4 cellular contexts compared by ENCODE assay signal in genomic region chr7:101819183-101819582, GRCh38.
TF ChIP-seq lines count a peak whose summit lies in the region.

No MANE protein-coding gene starts in this region.

TF ChIP-seq in SK-N-SH, 30 proteins besides CTCF, POLR2A, EP300 and RAD21 (continues in another document):
- TF ChIP-seq TCF12 (IDR thresholded peaks at IDR 0.05) (no peak), NFIC (IDR thresholded peaks at IDR 0.05; ENCODE audit: borderline replicate concordance) (no peak), JUND (IDR thresholded peaks at IDR 0.05) (no peak), RCOR1 (IDR thresholded peaks at IDR 0.05; ENCODE audit: low read length) (no peak), POLR2AphosphoS5 (IDR thresholded peaks at IDR 0.05; ENCODE audit: low read depth, low read length) (no peak), NRF1 (IDR thresholded peaks at IDR 0.05; ENCODE audit: low read depth, low read length) (no peak), FOXJ3 (CRISPR knock-in tag; IDR thresholded peaks at IDR 0.05) (no peak), CHD2 (IDR thresholded peaks at IDR 0.05; ENCODE audit: low read length, partially characterized antibody) (no peak), USF2 (IDR thresholded peaks at IDR 0.05; ENCODE audit: borderline replicate concordance, low read depth, low read length) (no peak), RXRA (IDR thresholded peaks at IDR 0.05; ENCODE audit: borderline replicate concordance, low read depth) (no peak)
- TF ChIP-seq, protein P1, sequence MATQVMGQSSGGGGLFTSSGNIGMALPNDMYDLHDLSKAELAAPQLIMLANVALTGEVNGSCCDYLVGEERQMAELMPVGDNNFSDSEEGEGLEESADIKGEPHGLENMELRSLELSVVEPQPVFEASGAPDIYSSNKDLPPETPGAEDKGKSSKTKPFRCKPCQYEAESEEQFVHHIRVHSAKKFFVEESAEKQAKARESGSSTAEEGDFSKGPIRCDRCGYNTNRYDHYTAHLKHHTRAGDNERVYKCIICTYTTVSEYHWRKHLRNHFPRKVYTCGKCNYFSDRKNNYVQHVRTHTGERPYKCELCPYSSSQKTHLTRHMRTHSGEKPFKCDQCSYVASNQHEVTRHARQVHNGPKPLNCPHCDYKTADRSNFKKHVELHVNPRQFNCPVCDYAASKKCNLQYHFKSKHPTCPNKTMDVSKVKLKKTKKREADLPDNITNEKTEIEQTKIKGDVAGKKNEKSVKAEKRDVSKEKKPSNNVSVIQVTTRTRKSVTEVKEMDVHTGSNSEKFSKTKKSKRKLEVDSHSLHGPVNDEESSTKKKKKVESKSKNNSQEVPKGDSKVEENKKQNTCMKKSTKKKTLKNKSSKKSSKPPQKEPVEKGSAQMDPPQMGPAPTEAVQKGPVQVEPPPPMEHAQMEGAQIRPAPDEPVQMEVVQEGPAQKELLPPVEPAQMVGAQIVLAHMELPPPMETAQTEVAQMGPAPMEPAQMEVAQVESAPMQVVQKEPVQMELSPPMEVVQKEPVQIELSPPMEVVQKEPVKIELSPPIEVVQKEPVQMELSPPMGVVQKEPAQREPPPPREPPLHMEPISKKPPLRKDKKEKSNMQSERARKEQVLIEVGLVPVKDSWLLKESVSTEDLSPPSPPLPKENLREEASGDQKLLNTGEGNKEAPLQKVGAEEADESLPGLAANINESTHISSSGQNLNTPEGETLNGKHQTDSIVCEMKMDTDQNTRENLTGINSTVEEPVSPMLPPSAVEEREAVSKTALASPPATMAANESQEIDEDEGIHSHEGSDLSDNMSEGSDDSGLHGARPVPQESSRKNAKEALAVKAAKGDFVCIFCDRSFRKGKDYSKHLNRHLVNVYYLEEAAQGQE (IDR thresholded peaks at IDR 0.05; ENCODE audit: low read depth, low read length) = no peak

TF ChIP-seq in SK-N-SH treated with all-trans-retinoic acid at 6 μM for 48 hours, 23 proteins besides CTCF, POLR2A, EP300 and RAD21:
- TF ChIP-seq PPARA (CRISPR knock-in tag; IDR thresholded peaks at IDR 0.05; ENCODE audit: borderline replicate concordance) (no peak), BACH2 (CRISPR knock-in tag; IDR thresholded peaks at IDR 0.05; ENCODE audit: borderline replicate concordance) (no peak), ISL1 (CRISPR knock-in tag; IDR thresholded peaks at IDR 0.05) (no peak), TOX (CRISPR knock-in tag; IDR thresholded peaks at IDR 0.05; ENCODE audit: borderline replicate concordance) (no peak), CSDC2 (CRISPR knock-in tag; IDR thresholded peaks at IDR 0.05) (no peak), ZC3H10 (CRISPR knock-in tag; IDR thresholded peaks at IDR 0.05) (no peak), TCF4 (CRISPR knock-in tag; IDR thresholded peaks at IDR 0.05; ENCODE audit: borderline replicate concordance) (no peak), OSR1 (CRISPR knock-in tag; IDR thresholded peaks at IDR 0.05) (no peak), RARB (CRISPR knock-in tag; IDR thresholded peaks at IDR 0.05) (no peak), ZNF565 (CRISPR knock-in tag; conservative IDR thresholded peaks at IDR 0.05; ENCODE audit: low read depth) (no peak)
- TF ChIP-seq, protein P2, sequence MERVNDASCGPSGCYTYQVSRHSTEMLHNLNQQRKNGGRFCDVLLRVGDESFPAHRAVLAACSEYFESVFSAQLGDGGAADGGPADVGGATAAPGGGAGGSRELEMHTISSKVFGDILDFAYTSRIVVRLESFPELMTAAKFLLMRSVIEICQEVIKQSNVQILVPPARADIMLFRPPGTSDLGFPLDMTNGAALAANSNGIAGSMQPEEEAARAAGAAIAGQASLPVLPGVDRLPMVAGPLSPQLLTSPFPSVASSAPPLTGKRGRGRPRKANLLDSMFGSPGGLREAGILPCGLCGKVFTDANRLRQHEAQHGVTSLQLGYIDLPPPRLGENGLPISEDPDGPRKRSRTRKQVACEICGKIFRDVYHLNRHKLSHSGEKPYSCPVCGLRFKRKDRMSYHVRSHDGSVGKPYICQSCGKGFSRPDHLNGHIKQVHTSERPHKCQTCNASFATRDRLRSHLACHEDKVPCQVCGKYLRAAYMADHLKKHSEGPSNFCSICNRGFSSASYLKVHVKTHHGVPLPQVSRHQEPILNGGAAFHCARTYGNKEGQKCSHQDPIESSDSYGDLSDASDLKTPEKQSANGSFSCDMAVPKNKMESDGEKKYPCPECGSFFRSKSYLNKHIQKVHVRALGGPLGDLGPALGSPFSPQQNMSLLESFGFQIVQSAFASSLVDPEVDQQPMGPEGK (CRISPR knock-in tag; IDR thresholded peaks at IDR 0.05; ENCODE audit: borderline replicate concordance) = no peak
- TF ChIP-seq, protein P3, sequence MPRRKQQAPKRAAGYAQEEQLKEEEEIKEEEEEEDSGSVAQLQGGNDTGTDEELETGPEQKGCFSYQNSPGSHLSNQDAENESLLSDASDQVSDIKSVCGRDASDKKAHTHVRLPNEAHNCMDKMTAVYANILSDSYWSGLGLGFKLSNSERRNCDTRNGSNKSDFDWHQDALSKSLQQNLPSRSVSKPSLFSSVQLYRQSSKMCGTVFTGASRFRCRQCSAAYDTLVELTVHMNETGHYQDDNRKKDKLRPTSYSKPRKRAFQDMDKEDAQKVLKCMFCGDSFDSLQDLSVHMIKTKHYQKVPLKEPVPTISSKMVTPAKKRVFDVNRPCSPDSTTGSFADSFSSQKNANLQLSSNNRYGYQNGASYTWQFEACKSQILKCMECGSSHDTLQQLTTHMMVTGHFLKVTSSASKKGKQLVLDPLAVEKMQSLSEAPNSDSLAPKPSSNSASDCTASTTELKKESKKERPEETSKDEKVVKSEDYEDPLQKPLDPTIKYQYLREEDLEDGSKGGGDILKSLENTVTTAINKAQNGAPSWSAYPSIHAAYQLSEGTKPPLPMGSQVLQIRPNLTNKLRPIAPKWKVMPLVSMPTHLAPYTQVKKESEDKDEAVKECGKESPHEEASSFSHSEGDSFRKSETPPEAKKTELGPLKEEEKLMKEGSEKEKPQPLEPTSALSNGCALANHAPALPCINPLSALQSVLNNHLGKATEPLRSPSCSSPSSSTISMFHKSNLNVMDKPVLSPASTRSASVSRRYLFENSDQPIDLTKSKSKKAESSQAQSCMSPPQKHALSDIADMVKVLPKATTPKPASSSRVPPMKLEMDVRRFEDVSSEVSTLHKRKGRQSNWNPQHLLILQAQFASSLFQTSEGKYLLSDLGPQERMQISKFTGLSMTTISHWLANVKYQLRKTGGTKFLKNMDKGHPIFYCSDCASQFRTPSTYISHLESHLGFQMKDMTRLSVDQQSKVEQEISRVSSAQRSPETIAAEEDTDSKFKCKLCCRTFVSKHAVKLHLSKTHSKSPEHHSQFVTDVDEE (CRISPR knock-in tag; IDR thresholded peaks at IDR 0.05) = no peak
TF ChIP-seq in SK-N-SH treated with all-trans-retinoic acid at 6 μM for 48 hours: peak in this region for 0.

TF ChIP-seq in H1, 55 proteins besides CTCF, POLR2A, EP300 and RAD21:
- no peak for TF ChIP-seq TCF12 (IDR thresholded peaks at IDR 0.05; ENCODE audit: low read depth, low read length)
- no peak for TF ChIP-seq SAP30 (IDR thresholded peaks at IDR 0.05; ENCODE audit: insufficient read depth, insufficient replicate concordance, low read length)
- TF ChIP-seq GABPA (IDR thresholded peaks at IDR 0.05; ENCODE audit: borderline replicate concordance, insufficient read depth, low read length) = no peak
- TF ChIP-seq CBX8 (IDR thresholded peaks at IDR 0.05; ENCODE audit: borderline replicate concordance, low read depth, low read length) = no peak
- TF ChIP-seq E2F6 (IDR thresholded peaks at IDR 0.05) = no peak
- TF ChIP-seq EZH2 (IDR thresholded peaks at IDR 0.05; ENCODE audit: low read depth, low read length, severe bottlenecking) = no peak
- no peak for TF ChIP-seq ATF3 (IDR thresholded peaks at IDR 0.05; ENCODE audit: insufficient read depth, low read depth, low read length)
- TF ChIP-seq JUN (IDR thresholded peaks at IDR 0.05; ENCODE audit: low read depth, low read length) = no peak
- no peak for TF ChIP-seq BRCA1 (IDR thresholded peaks at IDR 0.05; ENCODE audit: low read depth, low read length)
- TF ChIP-seq SIRT6 (IDR thresholded peaks at IDR 0.05; ENCODE audit: low read length) = no peak
TF ChIP-seq in H1: peak in this region for 0.

TF ChIP-seq in neural cell, 6 proteins besides CTCF, POLR2A, EP300 and RAD21:
- TF ChIP-seq SMC3 (conservative IDR thresholded peaks at IDR 0.05; ENCODE audit: poor library complexity) = no peak
